ENCODE assay signal across 1 cellular context in the genomic region with DNA sequence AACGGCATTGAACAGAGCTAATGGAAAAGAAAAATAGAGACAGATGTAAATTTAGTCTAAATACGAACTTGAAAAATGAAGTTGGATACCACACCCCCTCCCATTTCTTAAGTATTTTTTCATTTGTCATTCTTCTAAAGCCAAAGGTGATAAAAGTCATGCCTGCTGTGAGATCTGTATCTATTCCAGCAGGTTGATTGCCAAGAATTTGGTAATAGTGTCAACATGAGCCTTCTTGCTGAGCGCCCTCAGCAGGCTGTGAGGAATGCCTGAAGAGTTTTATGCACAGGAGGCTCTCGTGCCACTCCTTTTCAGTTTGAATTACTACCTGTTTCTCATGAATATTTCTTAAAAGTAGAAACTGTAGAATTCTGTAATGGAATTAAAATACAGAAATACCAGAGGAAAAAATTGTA.
TF ChIP-seq lines count a peak whose summit lies in the region.

No MANE protein-coding gene starts in this region.

TF ChIP-seq in HEK293, 187 proteins besides CTCF, POLR2A, EP300 and RAD21 (continued from another document):
- TF ChIP-seq, protein P1, sequence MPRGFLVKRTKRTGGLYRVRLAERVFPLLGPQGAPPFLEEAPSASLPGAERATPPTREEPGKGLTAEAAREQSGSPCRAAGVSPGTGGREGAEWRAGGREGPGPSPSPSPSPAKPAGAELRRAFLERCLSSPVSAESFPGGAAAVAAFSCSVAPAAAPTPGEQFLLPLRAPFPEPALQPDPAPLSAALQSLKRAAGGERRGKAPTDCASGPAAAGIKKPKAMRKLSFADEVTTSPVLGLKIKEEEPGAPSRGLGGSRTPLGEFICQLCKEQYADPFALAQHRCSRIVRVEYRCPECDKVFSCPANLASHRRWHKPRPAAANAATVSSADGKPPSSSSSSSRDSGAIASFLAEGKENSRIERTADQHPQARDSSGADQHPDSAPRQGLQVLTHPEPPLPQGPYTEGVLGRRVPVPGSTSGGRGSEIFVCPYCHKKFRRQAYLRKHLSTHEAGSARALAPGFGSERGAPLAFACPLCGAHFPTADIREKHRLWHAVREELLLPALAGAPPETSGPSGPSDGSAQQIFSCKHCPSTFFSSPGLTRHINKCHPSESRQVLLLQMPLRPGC (tag by site-specific recombination; IDR thresholded peaks at IDR 0.05) = 0 out of 2 replicates have a peak, but pooled peaks have one; percentile 36
- TF ChIP-seq ZNF624 (tag by site-specific recombination; IDR thresholded peaks at IDR 0.05) = no peak
- TF ChIP-seq ZNF37A (tag by site-specific recombination; IDR thresholded peaks at IDR 0.05) = no peak
- no peak for TF ChIP-seq ZNF10 (tag by site-specific recombination; IDR thresholded peaks at IDR 0.05)
- TF ChIP-seq ZNF350 (tag by site-specific recombination; IDR thresholded peaks at IDR 0.05) = 0 out of 2 replicates have a peak, but pooled peaks have one; percentile 22
- TF ChIP-seq, protein P2, sequence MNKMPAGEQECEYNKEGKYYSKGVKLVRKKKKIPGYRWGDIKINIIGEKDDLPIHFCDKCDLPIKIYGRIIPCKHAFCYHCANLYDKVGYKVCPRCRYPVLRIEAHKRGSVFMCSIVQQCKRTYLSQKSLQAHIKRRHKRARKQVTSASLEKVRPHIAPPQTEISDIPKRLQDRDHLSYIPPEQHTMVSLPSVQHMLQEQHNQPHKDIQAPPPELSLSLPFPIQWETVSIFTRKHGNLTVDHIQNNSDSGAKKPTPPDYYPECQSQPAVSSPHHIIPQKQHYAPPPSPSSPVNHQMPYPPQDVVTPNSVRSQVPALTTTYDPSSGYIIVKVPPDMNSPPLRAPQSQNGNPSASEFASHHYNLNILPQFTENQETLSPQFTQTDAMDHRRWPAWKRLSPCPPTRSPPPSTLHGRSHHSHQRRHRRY (tag by site-specific recombination; IDR thresholded peaks at IDR 0.05) = no peak
- no peak for TF ChIP-seq ZNF354C (tag by site-specific recombination; IDR thresholded peaks at IDR 0.05; ENCODE audit: borderline replicate concordance, low read depth)
- TF ChIP-seq ZNF175 (tag by site-specific recombination; IDR thresholded peaks at IDR 0.05) = no peak
- peak; percentile 41; the same call in 1 of the 2 replicates for TF ChIP-seq IKZF3 (tag by site-specific recombination; IDR thresholded peaks at IDR 0.05)
- TF ChIP-seq SCRT1 (tag by site-specific recombination; IDR thresholded peaks at IDR 0.05; ENCODE audit: borderline replicate concordance) = no peak
- TF ChIP-seq ZNF223 (tag by site-specific recombination; IDR thresholded peaks at IDR 0.05) = no peak
- TF ChIP-seq ZNF529 (tag by site-specific recombination; IDR thresholded peaks at IDR 0.05; ENCODE audit: insufficient replicate concordance) = no peak
- peak; percentile 40; the same call in 1 of the 2 replicates for TF ChIP-seq SCRT2 (tag by site-specific recombination; IDR thresholded peaks at IDR 0.05)
- no peak for TF ChIP-seq ZNF341 (tag by site-specific recombination; IDR thresholded peaks at IDR 0.05; ENCODE audit: low read depth)
- TF ChIP-seq, protein P3, sequence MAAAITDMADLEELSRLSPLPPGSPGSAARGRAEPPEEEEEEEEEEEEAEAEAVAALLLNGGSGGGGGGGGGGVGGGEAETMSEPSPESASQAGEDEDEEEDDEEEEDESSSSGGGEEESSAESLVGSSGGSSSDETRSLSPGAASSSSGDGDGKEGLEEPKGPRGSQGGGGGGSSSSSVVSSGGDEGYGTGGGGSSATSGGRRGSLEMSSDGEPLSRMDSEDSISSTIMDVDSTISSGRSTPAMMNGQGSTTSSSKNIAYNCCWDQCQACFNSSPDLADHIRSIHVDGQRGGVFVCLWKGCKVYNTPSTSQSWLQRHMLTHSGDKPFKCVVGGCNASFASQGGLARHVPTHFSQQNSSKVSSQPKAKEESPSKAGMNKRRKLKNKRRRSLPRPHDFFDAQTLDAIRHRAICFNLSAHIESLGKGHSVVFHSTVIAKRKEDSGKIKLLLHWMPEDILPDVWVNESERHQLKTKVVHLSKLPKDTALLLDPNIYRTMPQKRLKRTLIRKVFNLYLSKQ (tag by site-specific recombination; IDR thresholded peaks at IDR 0.05; ENCODE audit: borderline replicate concordance) = no peak
- peak; percentile 94 for TF ChIP-seq ZIC2 (tag by site-specific recombination; IDR thresholded peaks at IDR 0.05)
- TF ChIP-seq ZNF132 (tag by site-specific recombination; IDR thresholded peaks at IDR 0.05; ENCODE audit: borderline replicate concordance) = no peak
- TF ChIP-seq ZNF266 (tag by site-specific recombination; IDR thresholded peaks at IDR 0.05; ENCODE audit: low read depth) = no peak
